8 cellular contexts compared by ENCODE assay signal in the genomic region with DNA sequence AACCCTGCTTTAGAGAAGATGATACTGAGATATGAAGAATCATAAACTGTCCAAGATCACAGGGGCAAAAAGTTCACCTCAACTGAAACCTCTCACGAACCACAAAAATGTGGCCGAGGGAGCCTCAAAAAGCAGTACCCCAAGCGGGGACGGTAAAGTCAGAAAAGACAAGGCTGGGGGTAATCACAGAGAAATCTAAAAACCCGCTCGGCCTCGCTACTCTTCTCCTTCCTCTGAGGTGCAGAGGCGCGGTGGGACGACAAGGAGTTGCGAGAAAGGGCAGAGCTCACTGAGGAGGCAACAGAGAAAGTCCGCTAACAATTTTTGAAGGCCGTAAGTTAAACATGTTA. TPM values are rescaled to one million over a fixed set of nuclear protein-coding genes. Genes with fewer than 3 reads are reported as not detected.
DNase-seq lines count a peak whose midpoint lies in the region; ATAC-seq and TF ChIP-seq lines count a peak whose summit lies in the region.

No MANE protein-coding gene starts in this region.

- peak overlapping the region; percentile 85 to 90 (median 90) for H3K9ac ChIP-seq in skeletal muscle tissue (ENCODE audit: low read depth in 1 of 3, low read length in 3 of 3)

- peak overlapping the region; percentile 57 to 97 (median 86) for H3K4me3 ChIP-seq in heart right ventricle
- peak overlapping the region; percentile 97 to 99 (median 99) for H3K4me3 ChIP-seq in skeletal muscle tissue (ENCODE audit: low read length in 3 of 3)

- no peaks in the 10 kb centered on the region for H3K27me3 Mint-ChIP-seq in T-helper 1 cell treated with Interleukin-12 subunit alpha and Interleukin-12 subunit beta and Interleukin-4 antibody, amounts not matched to agents 30 μg/mL and 1 μg/mL, for 36 hours (ENCODE audit: low read depth)

- H3K36me3 Mint-ChIP-seq in T-helper 1 cell treated with Interleukin-12 subunit alpha and Interleukin-12 subunit beta and Interleukin-4 antibody, amounts not matched to agents 30 μg/mL and 1 μg/mL, for 36 hours (ENCODE audit: low read depth), result peaks cover 4% of the 10 kb centered on the region

- peak overlapping the region; percentile 90 for H3K4me3 Mint-ChIP-seq in T-helper 1 cell treated with Interleukin-12 subunit alpha and Interleukin-12 subunit beta and Interleukin-4 antibody, amounts not matched to agents 30 μg/mL and 1 μg/mL, for 36 hours

- H3K36me3 ChIP-seq in heart right ventricle (peaks cover 0 to 18% (median 0%) of the 10 kb centered on the region in 9 donors), skeletal muscle tissue (ENCODE audit: control insufficient read depth in 3 of 3, insufficient read depth in 3 of 3, low read length in 3 of 3) (peaks cover 0 to 4% (median 0%) of the 10 kb centered on the region in 3 donors)

- ATAC-seq in HG02970 (IDR thresholded peaks at IDR 0.05; ENCODE audit: low FRiP score, unreplicated experiment), result peak; percentile 22
- ATAC-seq in heart right ventricle, result peak; percentile 38 to 74 (median 66)

- DNase-seq in T-helper 1 cell (no peak), heart right ventricle (no peak)
- no peak for DNase-seq in effector CD4-positive, alpha-beta T cell
- DNase-seq in stimulated activated CD4-positive, alpha-beta T cell treated with anti-CD3 and anti-CD28 coated beads, Interleukin-15, amount 100 ng/mL, for 24 hours, result no peak

- 2 to 3% methylated on average over 13 of the region's 13 CpGs for WGBS in heart right ventricle, 2 donors

- H3K27ac Mint-ChIP-seq in T-helper 1 cell treated with Interleukin-12 subunit alpha and Interleukin-12 subunit beta and Interleukin-4 antibody, amounts not matched to agents 30 μg/mL and 1 μg/mL, for 36 hours, result peak overlapping the region; percentile 90

- H3K4me1 ChIP-seq in heart right ventricle (peaks cover 0 to 17% (median 5%) of the 10 kb centered on the region in 9 donors), skeletal muscle tissue (ENCODE audit: control insufficient read depth in 3 of 3, insufficient read depth in 3 of 3, low read length in 3 of 3) (peaks cover 5 to 8% (median 6%) of the 10 kb centered on the region in 3 donors)

- H3K9me3 ChIP-seq in heart right ventricle (no peaks in the 10 kb centered on the region), skeletal muscle tissue (ENCODE audit: control insufficient read depth in 3 of 3, low read length in 3 of 3) (no peaks in the 10 kb centered on the region)

- peak overlapping the region; percentile 84 for H3K27ac ChIP-seq in VCaP
- H3K27ac ChIP-seq in heart right ventricle, result peak overlapping the region in 9 of 10 donors; percentile 18 to 78 (median 64)
- H3K27ac ChIP-seq in skeletal muscle tissue (ENCODE audit: low read depth, low read length), result no peak overlapping the region

- no peaks in the 10 kb centered on the region for H3K9me3 Mint-ChIP-seq in T-helper 1 cell treated with Interleukin-12 subunit alpha and Interleukin-12 subunit beta and Interleukin-4 antibody, amounts not matched to agents 30 μg/mL and 1 μg/mL, for 36 hours

- intact Hi-C loops in heart right ventricle (cut with DNase I), result no loop called here

- H3K27me3 ChIP-seq in heart right ventricle, result no peaks in the 10 kb centered on the region
- no peaks in the 10 kb centered on the region for H3K27me3 ChIP-seq in skeletal muscle tissue (ENCODE audit: control insufficient read depth in 3 of 3, insufficient read depth in 3 of 3, low read length in 3 of 3)

- H3K4me1 Mint-ChIP-seq in T-helper 1 cell treated with Interleukin-12 subunit alpha and Interleukin-12 subunit beta and Interleukin-4 antibody, amounts not matched to agents 30 μg/mL and 1 μg/mL, for 36 hours (ENCODE audit: low read depth), result peaks cover 20% of the 10 kb centered on the region

- no peak for TF ChIP-seq CTCF in VCaP (conservative IDR thresholded peaks at IDR 0.05)
- TF ChIP-seq CTCF in heart right ventricle (IDR thresholded peaks at IDR 0.05), result no peak

RNA-seq across cellular contexts. Expression of gene IRAK1BP1, which starts 0.4 kb away (rescaled TPM):
- total RNA-seq in heart right ventricle (1 to 10 TPM; 2.0 to 6.9 (median 3.2) TPM), skeletal muscle tissue (3.7 TPM)
- 1 to 10 TPM; 1.1 to 5.4 TPM for polyA plus RNA-seq in heart right ventricle
